ENCODE assay signal across 20 cellular contexts in the genomic region with DNA sequence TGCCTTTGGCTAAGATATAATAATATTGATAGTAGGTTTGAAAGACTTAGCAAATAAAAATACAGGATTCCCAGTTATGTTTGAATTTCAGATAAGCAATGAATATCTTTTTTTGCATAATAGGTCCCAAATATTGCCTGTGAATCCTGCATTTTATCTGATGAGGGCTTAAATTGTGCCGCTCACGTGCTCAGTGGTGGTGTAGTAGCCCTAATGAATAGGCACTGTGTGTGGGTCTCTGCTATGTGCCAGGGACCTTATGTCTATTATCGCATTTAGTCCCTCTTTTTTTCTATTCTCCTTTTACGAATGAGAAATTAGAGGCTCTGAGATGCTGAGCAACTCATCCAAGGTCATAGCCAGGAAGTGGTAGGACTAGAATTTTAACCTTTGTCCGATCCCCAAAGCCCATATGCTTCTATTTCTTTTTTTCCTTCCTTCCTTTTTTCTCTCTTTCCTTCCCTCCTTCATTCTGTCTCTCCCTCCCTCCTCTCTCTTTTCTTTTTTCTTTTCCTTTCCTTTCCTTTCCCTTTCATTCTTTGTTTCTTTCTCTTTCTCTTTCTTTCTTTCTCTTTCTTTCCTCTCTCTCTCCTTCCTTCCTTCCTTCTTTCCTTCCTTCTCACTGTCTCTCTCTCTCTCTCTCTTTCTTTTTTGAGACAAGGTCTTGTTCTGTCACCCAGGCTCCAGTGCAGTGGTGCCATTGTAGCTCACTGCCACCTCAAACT. TPM values are rescaled to one million over a fixed set of nuclear protein-coding genes. Genes with fewer than 3 reads are reported as not detected.
DNase-seq lines count a peak whose midpoint lies in the region; ATAC-seq, FAIRE-seq and TF ChIP-seq lines count a peak whose summit lies in the region.
"Had no signal": no experiment of that assay in that cellular context is flagged by ENCODE, and none has a peak within 500 bp of the region (broad histone marks: within the 10 kb centered on the region; RNA-seq: fewer than 3 reads in every experiment).

No MANE protein-coding gene starts in this region.

- peaks cover 41% of the 10 kb centered on the region for H3K4me1 Mint-ChIP-seq in GM23338
- peaks cover 22% of the 10 kb centered on the region for H3K4me1 Mint-ChIP-seq in mesothelial cell of epicardium

- H3K27me3 Mint-ChIP-seq in GM23338 (ENCODE audit: insufficient read depth, low read depth, poor library complexity) (peaks cover 4% of the 10 kb centered on the region), mesothelial cell of epicardium (ENCODE audit: low read depth) (no peaks in the 10 kb centered on the region)

- DNase-seq in GM23338 (ENCODE audit: low spot score) (no peak), bronchial epithelial cell (ENCODE audit: low read depth) (no peak), mesothelial cell of epicardium (ENCODE audit: low spot score in 2 of 2, unreplicated experiment in 2 of 2) (no peak), AG08396 (ENCODE audit: low spot score) (no peak), DMS 273 (lab: John Stamatoyannopoulos, UW; ENCODE audit: unreplicated experiment) (no peak), NCI-H187 treated with DMSO at 0.1 percent for 48 hours (lab: John Stamatoyannopoulos, UW) (no peak), SIG-M5 treated with dmso at 0.1 percent for 504 hours (lab: John Stamatoyannopoulos, UW; ENCODE audit: unreplicated experiment) (no peak)
- DNase-seq: activated CD4-positive, alpha-beta T cell treated with anti-CD3 and anti-CD28 coated beads, Interleukin-2, amount 50 U/mL, for 4 hours; activated gamma-delta T cell treated with Interleukin-2 at 50 U/mL for 16 hours; AML-193; anterior cingulate cortex; cortex of kidney; DMS 273 treated with DMSO at 0.1 percent for 48 hours; glutamatergic neuron; NCI-H2081; NCI-H510A treated with DMSO at 0.1 percent for 48 hours; occipital lobe; SIG-M5; stimulated activated CD4-positive, alpha-beta T cell treated with anti-CD3 and anti-CD28 coated beads, Interleukin-2, amount 100 ng/mL, for 48 hours had no signal

- H2AFZ ChIP-seq in ACC112 (ENCODE audit: low read length, unreplicated experiment), result peak overlapping the region; percentile 36
- no peak overlapping the region for H2AFZ ChIP-seq in GM23338

- H3K4me3 Mint-ChIP-seq in GM23338 (peak overlapping the region; percentile 50; the same call in 2 of the 3 replicates), mesothelial cell of epicardium (no peak overlapping the region)

- TF ChIP-seq CTCF in GM23338 (conservative IDR thresholded peaks at IDR 0.05; ENCODE audit: low read depth in 2 of 2) (no peak), bronchial epithelial cell (IDR thresholded peaks at IDR 0.05; ENCODE audit: insufficient read depth, low read length, severe bottlenecking) (no peak), mesothelial cell of epicardium (IDR thresholded peaks at IDR 0.05; ENCODE audit: unreplicated experiment) (no peak)

- peak overlapping the region; percentile 6; the same call in 1 of the 2 replicates for H3K4me2 ChIP-seq in GM23338

- FAIRE-seq in bronchial epithelial cell (lab: Jason Lieb, UNC), result peak; percentile 55

- H3K36me3 ChIP-seq in ACC112 (ENCODE audit: insufficient read depth, low read length), result no peaks in the 10 kb centered on the region
- no peaks in the 10 kb centered on the region for H3K36me3 ChIP-seq in GM23338 (ENCODE audit: insufficient read depth)
- H3K36me3 ChIP-seq in bronchial epithelial cell (ENCODE audit: control insufficient read depth, insufficient read depth, low read length), result no peaks in the 10 kb centered on the region

- H3K4me3 ChIP-seq in ACC112 (ENCODE audit: low read depth, low read length) (no peak overlapping the region), GM23338 (no peak overlapping the region), bronchial epithelial cell (ENCODE audit: low read depth, low read length) (no peak overlapping the region)

- H3F3A ChIP-seq in GM23338 (replicated peaks; ENCODE audit: low read depth), result no peaks in the 10 kb centered on the region

- H3K9me2 ChIP-seq in GM23338 (ENCODE audit: insufficient read depth), result peaks cover 6% of the 10 kb centered on the region; the same call in 1 of the 2 replicates

- no peaks in the 10 kb centered on the region for H3K79me2 ChIP-seq in ACC112 (ENCODE audit: control insufficient read depth, insufficient read depth, low read length, unreplicated experiment)
- H3K79me2 ChIP-seq in GM23338 (replicated peaks; ENCODE audit: insufficient read depth), result no peaks in the 10 kb centered on the region

- peak; percentile 29 for ATAC-seq in GM23338

- H3K36me3 Mint-ChIP-seq in GM23338 (ENCODE audit: low read depth) (no peaks in the 10 kb centered on the region; the same call in 2 of the 3 replicates), mesothelial cell of epicardium (no peaks in the 10 kb centered on the region)

- H3K27ac ChIP-seq in ACC112 (ENCODE audit: low read depth, low read length), result 0 out of 2 replicates have a peak overlapping the region, but pooled peaks have one; percentile 16
- H3K27ac ChIP-seq in GM23338 (ENCODE audit: low read depth), result peak overlapping the region; percentile 95

- H4K20me1 ChIP-seq in GM23338 (replicated peaks; ENCODE audit: insufficient read depth), result no peaks in the 10 kb centered on the region

- H3K27me3 ChIP-seq in ACC112 (ENCODE audit: insufficient read depth, low read length) (no peaks in the 10 kb centered on the region), GM23338 (ENCODE audit: insufficient read depth) (no peaks in the 10 kb centered on the region), bronchial epithelial cell (ENCODE audit: control insufficient read depth, insufficient read depth, low read length) (no peaks in the 10 kb centered on the region)

- peak overlapping the region; percentile 97 for H3K27ac Mint-ChIP-seq in GM23338
- peak overlapping the region; percentile 88 for H3K27ac Mint-ChIP-seq in mesothelial cell of epicardium

- no peaks in the 10 kb centered on the region; the same call in 2 of the 3 replicates for H3K9me3 Mint-ChIP-seq in GM23338
- H3K9me3 Mint-ChIP-seq in mesothelial cell of epicardium, result no peaks in the 10 kb centered on the region

- H3K4me1 ChIP-seq in ACC112 (ENCODE audit: control insufficient read depth, insufficient read depth, low read length, unreplicated experiment) (peaks cover 20% of the 10 kb centered on the region), GM23338 (ENCODE audit: insufficient read depth) (peaks cover 28% of the 10 kb centered on the region)

TF ChIP-seq in GM23338, 12 proteins besides CTCF, POLR2A, EP300 and RAD21 (continues in another document):
- TF ChIP-seq EZH2 (IDR thresholded peaks at IDR 0.05; ENCODE audit: low read depth, unreplicated experiment), result no peak
- TF ChIP-seq, protein P1, sequence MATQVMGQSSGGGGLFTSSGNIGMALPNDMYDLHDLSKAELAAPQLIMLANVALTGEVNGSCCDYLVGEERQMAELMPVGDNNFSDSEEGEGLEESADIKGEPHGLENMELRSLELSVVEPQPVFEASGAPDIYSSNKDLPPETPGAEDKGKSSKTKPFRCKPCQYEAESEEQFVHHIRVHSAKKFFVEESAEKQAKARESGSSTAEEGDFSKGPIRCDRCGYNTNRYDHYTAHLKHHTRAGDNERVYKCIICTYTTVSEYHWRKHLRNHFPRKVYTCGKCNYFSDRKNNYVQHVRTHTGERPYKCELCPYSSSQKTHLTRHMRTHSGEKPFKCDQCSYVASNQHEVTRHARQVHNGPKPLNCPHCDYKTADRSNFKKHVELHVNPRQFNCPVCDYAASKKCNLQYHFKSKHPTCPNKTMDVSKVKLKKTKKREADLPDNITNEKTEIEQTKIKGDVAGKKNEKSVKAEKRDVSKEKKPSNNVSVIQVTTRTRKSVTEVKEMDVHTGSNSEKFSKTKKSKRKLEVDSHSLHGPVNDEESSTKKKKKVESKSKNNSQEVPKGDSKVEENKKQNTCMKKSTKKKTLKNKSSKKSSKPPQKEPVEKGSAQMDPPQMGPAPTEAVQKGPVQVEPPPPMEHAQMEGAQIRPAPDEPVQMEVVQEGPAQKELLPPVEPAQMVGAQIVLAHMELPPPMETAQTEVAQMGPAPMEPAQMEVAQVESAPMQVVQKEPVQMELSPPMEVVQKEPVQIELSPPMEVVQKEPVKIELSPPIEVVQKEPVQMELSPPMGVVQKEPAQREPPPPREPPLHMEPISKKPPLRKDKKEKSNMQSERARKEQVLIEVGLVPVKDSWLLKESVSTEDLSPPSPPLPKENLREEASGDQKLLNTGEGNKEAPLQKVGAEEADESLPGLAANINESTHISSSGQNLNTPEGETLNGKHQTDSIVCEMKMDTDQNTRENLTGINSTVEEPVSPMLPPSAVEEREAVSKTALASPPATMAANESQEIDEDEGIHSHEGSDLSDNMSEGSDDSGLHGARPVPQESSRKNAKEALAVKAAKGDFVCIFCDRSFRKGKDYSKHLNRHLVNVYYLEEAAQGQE (IDR thresholded peaks at IDR 0.05; ENCODE audit: unreplicated experiment), result no peak
- no peak for TF ChIP-seq STAT1 (IDR thresholded peaks at IDR 0.05; ENCODE audit: unreplicated experiment)
- TF ChIP-seq EZH2phosphoT487 (IDR thresholded peaks at IDR 0.05; ENCODE audit: unreplicated experiment), result no peak
- no peak for TF ChIP-seq ZNF114 (CRISPR knock-in tag; IDR thresholded peaks at IDR 0.05)
- no peak for TF ChIP-seq NANOG (IDR thresholded peaks at IDR 0.05; ENCODE audit: borderline replicate concordance)

RNA-seq across cellular contexts. Expression of a gene that starts 47.2 kb away (rescaled TPM):
- 12.8 and 19.2 TPM in 2 replicates for total RNA-seq in GM23338 (2014; rRNA removed; shearing (Covaris generic))
- 29.6 and 29.8 TPM in 2 replicates for polyA plus RNA-seq in GM23338 (2016; fragmentation: Nextera tagmentation; extraction: Ambion mirVana)
- total RNA-seq in bronchial epithelial cell (0.90 and 1.1 TPM in 2 replicates), mesothelial cell of epicardium (8.9 to 10.7 TPM (median 9.9 TPM) in 3 replicates)
